Comparison of ENCODE assay signal across 24 cellular contexts in the genomic region with DNA sequence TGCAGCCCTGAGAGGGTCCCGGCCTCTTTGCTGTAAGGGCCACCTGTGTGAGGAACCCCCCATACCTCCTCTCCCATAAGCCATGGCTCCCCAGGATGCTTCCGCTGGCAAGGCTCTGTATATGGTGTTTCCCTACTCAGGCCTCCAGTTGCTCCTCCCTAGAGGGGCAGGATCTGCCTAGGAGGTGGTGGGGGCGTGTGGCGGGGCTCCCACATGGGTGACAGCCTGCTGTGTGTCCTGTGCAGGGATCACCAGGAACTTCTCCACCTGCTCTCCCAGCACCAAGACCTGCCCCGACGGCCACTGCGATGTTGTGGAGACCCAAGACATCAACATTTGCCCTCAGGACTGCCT.
"Had no signal": no experiment of that assay in that cellular context is flagged by ENCODE, and none has a peak within 500 bp of the region (broad histone marks: within the 10 kb centered on the region; RNA-seq: fewer than 3 reads in every experiment).

No MANE protein-coding gene starts in this region.

- H3K27ac Mint-ChIP-seq: mesothelial cell of epicardium; naive B cell; natural killer cell; nephron progenitor cell; neural progenitor cell; stimulated activated naive B cell treated with anti-CD40 and anti-IgM and Interleukin-4, amounts not matched to agents 10 μg/mL and 1 μg/mL and 100 μg/mL, for 72 hours had no signal

- DNase-seq: hippocampal formation; kidney glomerular epithelial cell; left colon; mesendoderm; naive B cell; natural killer cell; nephron progenitor cell; ovary; right lobe of liver; stimulated activated CD4-positive, alpha-beta T cell treated with anti-CD3 and anti-CD28 coated beads, Interleukin-1b, Interleukin-23, amount 100 ng/mL, for 48 hours; stimulated activated CD4-positive, alpha-beta T cell treated with anti-CD3 and anti-CD28 coated beads, Interleukin-2, amount 100 ng/mL, for 48 hours; stimulated activated naive B cell treated with anti-CD40 and anti-IgM and Interleukin-4, amounts not matched to agents 10 μg/mL and 1 μg/mL and 100 μg/mL, for 72 hours; stimulated activated naive CD8-positive, alpha-beta T cell treated with anti-CD3 and anti-CD28 coated beads, Interleukin-15, Interleukin-2, amounts not matched to agents 100 U/mL and 50 U/mL, for 24 hours; stomach; testis; thyroid gland; transverse colon had no signal

- H3K4me1 Mint-ChIP-seq: naive B cell, neural progenitor cell had no signal

- H3K27ac ChIP-seq: left lung, neural progenitor cell, ovary, psoas muscle, right lobe of liver, stomach, testis, thyroid gland, transverse colon, upper lobe of left lung had no signal

- H2AFZ ChIP-seq: neural progenitor cell had no signal

- H3K36me3 ChIP-seq: left lung, neural progenitor cell, ovary, right lobe of liver, stomach, thyroid gland, transverse colon, upper lobe of left lung had no signal

- H3K9me3 Mint-ChIP-seq: mesothelial cell of epicardium; naive B cell; natural killer cell; nephron progenitor cell; neural progenitor cell; stimulated activated naive B cell treated with anti-CD40 and anti-IgM and Interleukin-4, amounts not matched to agents 10 μg/mL and 1 μg/mL and 100 μg/mL, for 72 hours had no signal

- H3K27me3 Mint-ChIP-seq: naive B cell had no signal

- H3K9ac ChIP-seq: neural progenitor cell had no signal

- H3K4me3 Mint-ChIP-seq: mesothelial cell of epicardium; natural killer cell; nephron progenitor cell; neural progenitor cell; stimulated activated naive B cell treated with anti-CD40 and anti-IgM and Interleukin-4, amounts not matched to agents 10 μg/mL and 1 μg/mL and 100 μg/mL, for 72 hours had no signal

- H3K4me2 ChIP-seq: neural progenitor cell, smooth muscle cell had no signal

- H3K4me1 ChIP-seq: neural progenitor cell, psoas muscle, right lobe of liver, testis, thyroid gland, transverse colon, upper lobe of left lung had no signal

- H3K9me3 ChIP-seq: left lung, ovary, psoas muscle, right lobe of liver, stomach, testis, thyroid gland, transverse colon, upper lobe of left lung had no signal

- H3K27me3 ChIP-seq: left lung, neural progenitor cell, ovary, right lobe of liver, stomach, testis, thyroid gland, transverse colon, upper lobe of left lung had no signal

- H3K36me3 Mint-ChIP-seq: mesothelial cell of epicardium; naive B cell; natural killer cell; neural progenitor cell; stimulated activated naive B cell treated with anti-CD40 and anti-IgM and Interleukin-4, amounts not matched to agents 10 μg/mL and 1 μg/mL and 100 μg/mL, for 72 hours had no signal

- H3K4me3 ChIP-seq: left lung, lung, neural progenitor cell, ovary, psoas muscle, right lobe of liver, smooth muscle cell, stomach, testis, thyroid gland, transverse colon, upper lobe of left lung had no signal
